21 cellular contexts compared by ENCODE assay signal in the genomic region with DNA sequence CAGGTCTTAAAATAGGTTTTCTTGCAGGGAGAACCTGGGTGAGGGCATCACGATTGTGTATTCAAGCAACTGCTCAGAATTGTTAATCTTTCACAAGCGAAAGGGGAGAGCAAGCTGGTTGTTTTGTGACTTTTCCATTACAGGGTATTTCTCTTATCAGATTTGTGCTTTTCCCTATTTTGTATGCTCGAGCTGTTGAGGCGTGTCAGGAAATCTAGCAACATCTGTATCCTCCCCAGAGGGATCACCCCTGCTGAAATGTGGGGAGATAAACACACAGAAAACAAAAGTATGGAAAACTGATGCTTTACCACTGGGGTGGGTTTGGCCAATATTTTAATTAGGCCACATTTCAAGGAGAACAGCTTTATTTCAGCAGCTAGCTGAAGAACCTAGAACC.
DNase-seq lines count a peak whose midpoint lies in the region; ATAC-seq, FAIRE-seq and TF ChIP-seq lines count a peak whose summit lies in the region.
"Had no signal": no experiment of that assay in that cellular context is flagged by ENCODE, and none has a peak within 500 bp of the region (broad histone marks: within the 10 kb centered on the region; RNA-seq: fewer than 3 reads in every experiment).

No MANE protein-coding gene starts in this region.

- TF ChIP-seq POLR2A in thyroid gland (IDR thresholded peaks at IDR 0.05) = no peak

- H3K27me3 ChIP-seq in left ventricle myocardium inferior (ENCODE audit: low read depth) (no peaks in the 10 kb centered on the region), muscle layer of duodenum (ENCODE audit: low read depth, low read length) (no peaks in the 10 kb centered on the region), thyroid gland (no peaks in the 10 kb centered on the region)
- H3K27me3 ChIP-seq: vagina had no signal

- H3K27ac Mint-ChIP-seq in WTC11 = peak overlapping the region; percentile 6; the same call in 1 of the 2 replicates
- H3K27ac Mint-ChIP-seq: mesothelial cell of epicardium had no signal

- peaks cover 26% of the 10 kb centered on the region for H3K36me3 Mint-ChIP-seq in WTC11

- DNase-seq in left ventricle myocardium inferior = no peak
- no peak for DNase-seq in left cardiac atrium
- DNase-seq in WTC11 (ENCODE audit: low spot score) = no peak
- no peak for DNase-seq in thyroid gland
- no peak for DNase-seq in effector CD4-positive, alpha-beta T cell
- no peak for DNase-seq in DMS114 treated with DMSO at 0.1 percent for 48 hours (lab: John Stamatoyannopoulos, UW; ENCODE audit: unreplicated experiment)
- no peak for DNase-seq in D721Med (ENCODE audit: insufficient read length, low spot score)
- DNase-seq: amniotic stem cell; Calu3; cerebellar nuclear complex; GDM1; hypothalamus; MV-4-11; NCI-H1930; RPMI8226; stimulated activated naive CD4-positive, alpha-beta T cell had no signal

- no peak for FAIRE-seq in D721Med (lab: Jason Lieb, UNC)
- FAIRE-seq: endometrium had no signal

- TF ChIP-seq CTCF in left ventricle myocardium inferior (IDR thresholded peaks at IDR 0.05; ENCODE audit: borderline replicate concordance) (no peak), WTC11 (IDR thresholded peaks at IDR 0.05) (no peak), thyroid gland (IDR thresholded peaks at IDR 0.05) (no peak), D721Med (IDR thresholded peaks at IDR 0.05; ENCODE audit: insufficient read depth, missing control alignments) (no peak)

- H3K27me3 Mint-ChIP-seq in WTC11 (ENCODE audit: low read depth) = no peaks in the 10 kb centered on the region

- H3K9me3 ChIP-seq in left ventricle myocardium inferior (replicated peaks) = no peaks in the 10 kb centered on the region
- no peaks in the 10 kb centered on the region for H3K9me3 ChIP-seq in muscle layer of duodenum (ENCODE audit: control insufficient read depth in 1 of 2, low read length in 2 of 2)
- no peaks in the 10 kb centered on the region for H3K9me3 ChIP-seq in thyroid gland
- H3K9me3 ChIP-seq: HAP-1, vagina had no signal

- no peak for ATAC-seq in left cardiac atrium
- ATAC-seq in WTC11 = no peak

- WGBS in thyroid gland, 2 donors = 79 to 89% methylated on average over 4 of the region's 4 CpGs

- H3K4me1 ChIP-seq in left ventricle myocardium inferior (peaks cover 81% of the 10 kb centered on the region), muscle layer of duodenum (ENCODE audit: control insufficient read depth in 1 of 2, insufficient read depth in 2 of 2, low read length in 2 of 2) (peaks cover 6 to 21% of the 10 kb centered on the region in 2 donors), thyroid gland (peaks cover 11 to 34% of the 10 kb centered on the region in 2 donors)

- no peaks in the 10 kb centered on the region for H3K36me3 ChIP-seq in left ventricle myocardium inferior
- H3K36me3 ChIP-seq in muscle layer of duodenum (ENCODE audit: control insufficient read depth in 1 of 2, insufficient read depth in 2 of 2, low read length in 2 of 2) = peaks cover 0 to 5% of the 10 kb centered on the region in 2 donors
- H3K36me3 ChIP-seq in thyroid gland = no peaks in the 10 kb centered on the region
- H3K36me3 ChIP-seq: HAP-1, vagina had no signal

- peak overlapping the region; percentile 80 for H3K27ac ChIP-seq in left ventricle myocardium inferior (replicated peaks)
- H3K27ac ChIP-seq in muscle layer of duodenum (ENCODE audit: low read length) = peak overlapping the region; percentile 22
- peak overlapping the region in 2 of 3 donors; percentile 25 to 26 for H3K27ac ChIP-seq in thyroid gland
- H3K27ac ChIP-seq: vagina had no signal

- CTCF ChIA-PET in WTC11 (lab: Charles Lee) = interaction anchor here (0.8 to 1.0 kb wide), 2 partner anchors 12 to 1106 kb away, joined by 3 read pairs; no protein-coding TSS in a partner anchor

- no peak overlapping the region for H3K4me3 ChIP-seq in left ventricle myocardium inferior
- no peak overlapping the region for H3K4me3 ChIP-seq in muscle layer of duodenum (ENCODE audit: low read depth in 1 of 2, low read length in 2 of 2)
- H3K4me3 ChIP-seq in thyroid gland (replicated peaks in 1 of 3) = no peak overlapping the region
- H3K4me3 ChIP-seq: HAP-1, vagina had no signal

- H3K9me3 Mint-ChIP-seq in WTC11 = no peaks in the 10 kb centered on the region
- H3K9me3 Mint-ChIP-seq: mesothelial cell of epicardium had no signal

- POLR2A ChIA-PET in WTC11 (lab: Charles Lee) = no interaction called here

- intact Hi-C loops in left ventricle myocardium inferior (cut with micrococcal nuclease) = no loop called here
- intact Hi-C loops in left cardiac atrium (cut with DNase I) = no loop called here
- intact Hi-C loops in thyroid gland (cut with DNase I) = no loop called here

- H3K4me1 Mint-ChIP-seq in WTC11 = peaks cover 84% of the 10 kb centered on the region

- H3K4me3 Mint-ChIP-seq in WTC11 = no peak overlapping the region
- H3K4me3 Mint-ChIP-seq: mesothelial cell of epicardium had no signal

TF ChIP-seq in WTC11, 78 proteins besides CTCF, POLR2A, EP300 and RAD21:
- TF ChIP-seq MXD4 (CRISPR knock-in tag; IDR thresholded peaks at IDR 0.05; ENCODE audit: borderline replicate concordance) (no peak), ZBTB21 (CRISPR knock-in tag; IDR thresholded peaks at IDR 0.05; ENCODE audit: borderline replicate concordance) (no peak)
TF ChIP-seq in WTC11: peak in this region for 0.

Comparison
In these comparisons a context has a peak if more than half of its experiments do, and no peak if none do; other contexts are left out.
1. H3K27ac ChIP-seq: peak in every context shown above with its lines; median percentile 80 in left ventricle myocardium inferior; 26 in thyroid gland; 22 in muscle layer of duodenum.